Comparison of ENCODE assay signal across 17 cellular contexts in genomic region chr7:11450246-11450645, GRCh38.
DNase-seq lines count a peak whose midpoint lies in the region; ATAC-seq and TF ChIP-seq lines count a peak whose summit lies in the region.
"Had no signal": no experiment of that assay in that cellular context is flagged by ENCODE, and none has a peak within 500 bp of the region (broad histone marks: within the 10 kb centered on the region; RNA-seq: fewer than 3 reads in every experiment).

No MANE protein-coding gene starts in this region.

- TF ChIP-seq CTCF in body of pancreas (IDR thresholded peaks at IDR 0.05) (no peak), fibroblast of pulmonary artery (IDR thresholded peaks at IDR 0.05; ENCODE audit: low read length, missing control alignments) (no peak), mucosa of descending colon (IDR thresholded peaks at IDR 0.05) (no peak)

- H3K36me3 ChIP-seq in body of pancreas (replicated peaks in 1 of 2; ENCODE audit: insufficient read depth in 1 of 2, low read depth in 2 of 2), result no peaks in the 10 kb centered on the region
- H3K36me3 ChIP-seq in mucosa of descending colon (ENCODE audit: low read depth), result no peaks in the 10 kb centered on the region
- H3K36me3 ChIP-seq: BLaER1 had no signal

- H3K4me3 ChIP-seq in body of pancreas (no peak overlapping the region), fibroblast of pulmonary artery (replicated peaks; ENCODE audit: low read depth, low read length) (no peak overlapping the region), mucosa of descending colon (no peak overlapping the region)
- H3K4me3 ChIP-seq: BLaER1 had no signal

- H3K4me3 Mint-ChIP-seq in activated CD4-positive, alpha-beta T cell treated with anti-CD3 and anti-CD28 coated beads for 36 hours, result no peak overlapping the region
- H3K4me3 Mint-ChIP-seq: CD4-positive, alpha-beta memory T cell had no signal

- CTCF ChIA-PET in activated CD4-positive, alpha-beta T cell treated with anti-CD3 and anti-CD28 coated beads for 36 hours (lab: Charles Lee), result no interaction called here

- no peaks in the 10 kb centered on the region for H3K4me1 Mint-ChIP-seq in activated CD4-positive, alpha-beta T cell treated with anti-CD3 and anti-CD28 coated beads for 36 hours
- H3K4me1 Mint-ChIP-seq: CD4-positive, alpha-beta memory T cell had no signal

- H3K27me3 ChIP-seq in body of pancreas, result no peaks in the 10 kb centered on the region
- H3K27me3 ChIP-seq: BLaER1 had no signal

- ATAC-seq in body of pancreas, result peak; percentile 30
- peak; percentile 87 for ATAC-seq in mucosa of descending colon
- no peak for ATAC-seq in activated CD4-positive, alpha-beta T cell treated with anti-CD3 and anti-CD28 coated beads for 36 hours

- no peak overlapping the region for H3K27ac Mint-ChIP-seq in activated CD4-positive, alpha-beta T cell treated with anti-CD3 and anti-CD28 coated beads for 36 hours
- H3K27ac Mint-ChIP-seq: CD4-positive, alpha-beta memory T cell had no signal

- POLR2A ChIA-PET in activated CD4-positive, alpha-beta T cell treated with anti-CD3 and anti-CD28 coated beads for 36 hours (lab: Charles Lee), result no interaction called here

- DNase-seq in DMS53 treated with DMSO at 0.1 percent for 48 hours (lab: John Stamatoyannopoulos, UW; ENCODE audit: unreplicated experiment) (peak; percentile 21), body of pancreas (no peak), fibroblast of pulmonary artery (ENCODE audit: low read depth) (peak; percentile 42), mucosa of descending colon (no peak), middle frontal gyrus (ENCODE audit: extremely low spot score, low spot score) (no peak), GM19240 (ENCODE audit: insufficient read length, low spot score) (no peak)
- DNase-seq in activated CD4-positive, alpha-beta T cell treated with anti-CD3 and anti-CD28 coated beads for 36 hours, result no peak
- no peak for DNase-seq in stimulated activated naive CD4-positive, alpha-beta T cell (lab: John Stamatoyannopoulos, UW)
- DNase-seq: CD4-positive, alpha-beta memory T cell; DMS79; NCI-H1105 treated with DMSO at 0.1 percent for 48 hours; NCI-H1694 treated with DMSO at 0.1 percent for 48 hours; NCI-H510A; NCI-H748 treated with DMSO at 0.1 percent for 48 hours; OCI-M1; SHP77 had no signal

- no peaks in the 10 kb centered on the region for H3K9me3 Mint-ChIP-seq in activated CD4-positive, alpha-beta T cell treated with anti-CD3 and anti-CD28 coated beads for 36 hours (ENCODE audit: low read depth)

- no peak overlapping the region for H3K27ac ChIP-seq in body of pancreas
- H3K27ac ChIP-seq: BLaER1 had no signal

- WGBS in body of pancreas, 2 donors, result 29 to 43% methylated on average over 1 of the region's 1 CpG

- intact Hi-C loops in body of pancreas (cut with DNase I) (no loop called here), mucosa of descending colon (cut with DNase I, micrococcal nuclease) (no loop called here)
- intact Hi-C loops in activated CD4-positive, alpha-beta T cell treated with anti-CD3 and anti-CD28 coated beads for 36 hours (cut with DNase I, micrococcal nuclease), result no loop called here

- TF ChIP-seq POLR2A in body of pancreas (IDR thresholded peaks at IDR 0.05), result no peak

- H3K9me3 ChIP-seq in body of pancreas, result no peaks in the 10 kb centered on the region
- H3K9me3 ChIP-seq in mucosa of descending colon, result no peaks in the 10 kb centered on the region
- H3K9me3 ChIP-seq: BLaER1 had no signal

- H3K36me3 Mint-ChIP-seq in activated CD4-positive, alpha-beta T cell treated with anti-CD3 and anti-CD28 coated beads for 36 hours (ENCODE audit: low read depth), result no peaks in the 10 kb centered on the region
- H3K36me3 Mint-ChIP-seq: CD4-positive, alpha-beta memory T cell had no signal

- H3K27me3 Mint-ChIP-seq in activated CD4-positive, alpha-beta T cell treated with anti-CD3 and anti-CD28 coated beads for 36 hours, result no peaks in the 10 kb centered on the region
- H3K27me3 Mint-ChIP-seq: CD4-positive, alpha-beta memory T cell had no signal

- H3K4me1 ChIP-seq in body of pancreas (no peaks in the 10 kb centered on the region), mucosa of descending colon (ENCODE audit: low read depth) (no peaks in the 10 kb centered on the region)
- H3K4me1 ChIP-seq: BLaER1 had no signal

Comparison
In these comparisons a context has a peak if more than half of its experiments do, and no peak if none do; other contexts are left out.
1. DNase-seq: peak in DMS53 treated with DMSO at 0.1 percent for 48 hours (single experiment) and fibroblast of pulmonary artery (single experiment); none in body of pancreas (0 of 4), mucosa of descending colon (0 of 3), middle frontal gyrus (single experiment), GM19240 (single experiment), activated CD4-positive, alpha-beta T cell treated with anti-CD3 and anti-CD28 coated beads for 36 hours (single experiment) and stimulated activated naive CD4-positive, alpha-beta T cell (0 of 6).